9 cellular contexts compared by ENCODE assay signal in the genomic region with DNA sequence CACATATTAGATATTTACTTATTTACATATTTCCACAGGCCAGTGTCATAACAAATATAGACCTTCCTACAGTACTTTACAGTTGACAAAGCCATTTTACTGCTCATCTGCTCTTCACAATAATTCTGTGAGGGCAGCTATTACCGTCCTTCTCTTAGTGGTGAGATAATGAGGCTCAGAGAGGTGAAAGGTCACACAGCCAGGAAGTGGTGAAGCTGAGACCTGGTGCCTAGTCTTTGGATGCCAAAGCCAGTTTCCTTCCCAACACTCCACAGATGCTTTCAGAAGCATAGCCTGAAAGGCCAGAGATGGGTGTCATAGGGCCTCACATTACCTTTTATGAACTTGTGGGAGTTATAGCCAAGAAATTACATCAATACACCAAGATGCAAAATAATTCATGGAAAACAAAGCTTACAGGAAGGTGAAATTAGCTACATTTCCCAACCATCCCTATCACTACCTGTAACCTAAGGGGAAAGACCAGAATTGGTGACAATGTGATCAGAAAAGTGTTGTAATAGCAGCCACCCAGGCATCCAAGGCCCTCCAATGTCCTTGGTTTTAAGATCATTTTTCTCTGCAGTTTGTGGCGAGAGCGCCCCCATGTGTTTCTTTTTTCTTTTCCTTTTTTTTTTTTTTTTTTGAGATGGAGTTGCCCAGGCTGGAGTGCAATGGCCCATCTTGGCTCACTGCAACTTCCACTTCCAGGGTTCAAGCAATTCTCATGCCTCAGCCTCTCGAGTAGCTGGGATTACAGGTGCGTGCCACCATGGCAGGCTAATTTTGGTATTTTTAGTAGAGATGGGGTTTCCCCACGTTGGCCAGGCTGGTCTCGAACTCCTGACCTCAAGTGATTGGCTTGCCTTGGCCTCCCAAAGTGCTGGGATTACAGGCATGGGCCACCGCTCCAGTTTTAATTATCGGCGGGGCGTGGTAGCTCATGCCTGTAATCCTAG. TPM values are rescaled to one million over a fixed set of nuclear protein-coding genes. Genes with fewer than 3 reads are reported as not detected.
DNase-seq lines count a peak whose midpoint lies in the region; ATAC-seq and TF ChIP-seq lines count a peak whose summit lies in the region.
"Had no signal": no experiment of that assay in that cellular context is flagged by ENCODE, and none has a peak within 500 bp of the region (broad histone marks: within the 10 kb centered on the region; RNA-seq: fewer than 3 reads in every experiment).

No MANE protein-coding gene starts in this region.

- DNase-seq in NCI-H1417 (lab: John Stamatoyannopoulos, UW) (peak in 2 of 3 experiments; percentile 19 to 52), NCI-H1417 treated with DMSO at 0.1 percent for 48 hours (lab: John Stamatoyannopoulos, UW) (no peak), HuH-7 (ENCODE audit: low spot score) (peak; percentile 24), WERI-Rb-1 (peak; percentile 31), kidney epithelial cell (ENCODE audit: low read depth) (no peak), COR-L47 (lab: John Stamatoyannopoulos, UW) (no peak)

- H3K27me3 ChIP-seq in WERI-Rb-1 (ENCODE audit: insufficient read depth, low read depth, severe bottlenecking) (no peaks in the 10 kb centered on the region), kidney epithelial cell (ENCODE audit: control insufficient read depth, insufficient read depth, low read length) (no peaks in the 10 kb centered on the region)
- H3K27me3 ChIP-seq: BLaER1 treated with 17β-estradiol and CSF1 and Interleukin-3, amounts not matched to agents 10 nM and 100 nM had no signal

- H3K36me3 ChIP-seq in WERI-Rb-1: no peaks in the 10 kb centered on the region
- H3K36me3 ChIP-seq in kidney epithelial cell (ENCODE audit: control insufficient read depth, insufficient read depth, low read length): no peaks in the 10 kb centered on the region
- H3K36me3 ChIP-seq: BLaER1 treated with 17β-estradiol and CSF1 and Interleukin-3, amounts not matched to agents 10 nM and 100 nM had no signal

- H3K4me3 ChIP-seq in WERI-Rb-1 (ENCODE audit: low read depth, low read length) (no peak overlapping the region), kidney epithelial cell (ENCODE audit: low read depth, low read length) (no peak overlapping the region)
- H3K4me3 ChIP-seq: BLaER1 treated with 17β-estradiol and CSF1 and Interleukin-3, amounts not matched to agents 10 nM and 100 nM had no signal

- TF ChIP-seq CTCF in WERI-Rb-1 (IDR thresholded peaks at IDR 0.05; ENCODE audit: low read depth, low read length) (peak; percentile 45; the same call in 1 of the 2 replicates), kidney epithelial cell (IDR thresholded peaks at IDR 0.05; ENCODE audit: insufficient read depth, low read length, poor library complexity, severe bottlenecking) (peak; percentile 36)

- H3K27ac ChIP-seq in WERI-Rb-1: no peak overlapping the region; the same call in 1 of the 2 replicates
- H3K27ac ChIP-seq: BLaER1 treated with 17β-estradiol and CSF1 and Interleukin-3, amounts not matched to agents 10 nM and 100 nM had no signal

- ATAC-seq in GM18907 (IDR thresholded peaks at IDR 0.05; ENCODE audit: unreplicated experiment) (no peak), HG02759 (IDR thresholded peaks at IDR 0.05; ENCODE audit: unreplicated experiment) (no peak)

- H3K9me3 ChIP-seq in WERI-Rb-1 (ENCODE audit: severe bottlenecking): no peaks in the 10 kb centered on the region

RNA-seq across cellular contexts. Expression of a gene that starts 26.5 kb away (rescaled TPM):
- 932 and 942 TPM in 2 replicates for total RNA-seq in kidney epithelial cell

Comparison
In these comparisons a context has a peak if more than half of its experiments do, and no peak if none do; other contexts are left out.
1. DNase-seq: peak in NCI-H1417 (2 of 3), HuH-7 (single experiment) and WERI-Rb-1 (single experiment); none in NCI-H1417 treated with DMSO at 0.1 percent for 48 hours (single experiment), kidney epithelial cell (single experiment) and COR-L47 (single experiment).